1 cellular context compared by ENCODE assay signal in genomic region chr1:230917284-230918135, GRCh38.
TF ChIP-seq lines count a peak whose summit lies in the region.

No MANE protein-coding gene starts in this region.

TF ChIP-seq in GM23338, 12 proteins besides CTCF, POLR2A, EP300 and RAD21 (continued from another document):
- TF ChIP-seq REST (IDR thresholded peaks at IDR 0.05; ENCODE audit: unreplicated experiment): no peak
- TF ChIP-seq ZNF114 (CRISPR knock-in tag; IDR thresholded peaks at IDR 0.05): no peak
- no peak for TF ChIP-seq EZH2phosphoT487 (IDR thresholded peaks at IDR 0.05; ENCODE audit: unreplicated experiment)
- TF ChIP-seq ZNF331 (CRISPR knock-in tag; IDR thresholded peaks at IDR 0.05; ENCODE audit: low read depth): no peak
